29 cellular contexts compared by ENCODE assay signal in the genomic region with DNA sequence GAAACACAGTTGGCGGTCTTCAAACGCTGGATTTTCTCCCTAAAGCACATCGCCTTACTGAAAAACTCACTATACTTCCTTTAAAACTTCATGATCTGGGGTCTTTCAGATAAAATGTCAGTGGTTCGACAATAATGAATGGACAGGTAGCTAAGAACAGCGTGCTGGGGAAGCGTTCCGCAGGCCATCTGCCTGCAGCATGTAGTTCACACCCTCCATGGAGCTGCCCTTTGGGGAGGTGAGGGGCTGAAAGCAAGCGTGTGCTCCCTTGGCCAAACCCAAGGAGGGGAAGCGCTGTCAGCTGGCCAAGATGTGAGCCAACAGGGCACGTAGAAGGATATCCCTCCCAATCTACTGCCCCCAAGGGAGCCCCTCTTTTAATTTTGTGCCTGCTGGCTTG.
"Had no signal": no experiment of that assay in that cellular context is flagged by ENCODE, and none has a peak within 500 bp of the region (broad histone marks: within the 10 kb centered on the region; RNA-seq: fewer than 3 reads in every experiment).

No MANE protein-coding gene starts in this region.

- H3K27ac Mint-ChIP-seq: activated CD4-positive, alpha-beta T cell treated with anti-CD3 and anti-CD28 coated beads, Interleukin-2, amount 10 ng/mL, durations not matched to agents 24 days and 14 days; activated CD8-positive, alpha-beta T cell treated with anti-CD3 and anti-CD28 coated beads, Interleukin-2, amount 10 ng/mL, durations not matched to agents 7 days and 5 days; activated naive CD4-positive, alpha-beta T cell treated with anti-CD3 and anti-CD28 coated beads for 36 hours; activated naive CD4-positive, alpha-beta T cell treated with anti-CD3 and anti-CD28 coated beads, Interleukin-2, amount 50 U/mL, for 72 hours; activated T-cell treated with anti-CD3 and anti-CD28 coated beads, Interleukin-2, amount 50 U/mL, for 24 hours; activated T-helper 2 cell treated with anti-CD3 and anti-CD28 coated beads, Interferon-gamma antibody, Interleukin-2, Interleukin-4, amounts not matched to agents 10 μg/mL and 5 μg/mL and 100 μg/mL, durations not matched to agents 14 hours and 24 hours and 36 hours had no signal

- H3K4me3 Mint-ChIP-seq: activated CD4-positive, alpha-beta T cell treated with anti-CD3 and anti-CD28 coated beads, Interleukin-2, amount 10 ng/mL, durations not matched to agents 24 days and 14 days; activated CD8-positive, alpha-beta T cell treated with anti-CD3 and anti-CD28 coated beads, Interleukin-2, amount 10 ng/mL, durations not matched to agents 7 days and 5 days; activated naive CD4-positive, alpha-beta T cell treated with anti-CD3 and anti-CD28 coated beads for 36 hours; activated T-cell treated with anti-CD3 and anti-CD28 coated beads, Interleukin-2, amount 50 U/mL, for 24 hours had no signal

- H3K4me1 ChIP-seq: body of pancreas, breast epithelium, Peyer's patch had no signal

- FAIRE-seq: astrocyte had no signal

- H3K9me3 Mint-ChIP-seq: activated CD4-positive, alpha-beta T cell treated with anti-CD3 and anti-CD28 coated beads, Interleukin-2, amount 10 ng/mL, durations not matched to agents 24 days and 14 days; activated naive CD4-positive, alpha-beta T cell treated with anti-CD3 and anti-CD28 coated beads for 36 hours; activated naive CD4-positive, alpha-beta T cell treated with anti-CD3 and anti-CD28 coated beads, Interleukin-2, amount 50 U/mL, for 72 hours; activated T-cell treated with anti-CD3 and anti-CD28 coated beads, Interleukin-2, amount 50 U/mL, for 24 hours; activated T-helper 2 cell treated with anti-CD3 and anti-CD28 coated beads, Interferon-gamma antibody, Interleukin-2, Interleukin-4, amounts not matched to agents 10 μg/mL and 5 μg/mL and 100 μg/mL, durations not matched to agents 14 hours and 24 hours and 36 hours had no signal

- H3K27ac ChIP-seq: adrenal gland, body of pancreas, breast epithelium, Peyer's patch had no signal

- DNase-seq: activated CD4-positive, alpha-beta T cell treated with anti-CD3 and anti-CD28 coated beads, Interleukin-2, amount 10 ng/mL, durations not matched to agents 24 days and 14 days; activated CD4-positive, alpha-beta T cell treated with anti-CD3 and anti-CD28 coated beads, Interleukin-2, amount 50 U/mL, for 4 hours; activated CD8-positive, alpha-beta T cell treated with anti-CD3 and anti-CD28 coated beads, Interleukin-2, amount 10 ng/mL, durations not matched to agents 7 days and 5 days; activated gamma-delta T cell treated with Interleukin-2 at 50 U/mL for 16 hours; activated naive CD4-positive, alpha-beta T cell treated with anti-CD3 and anti-CD28 coated beads for 36 hours; activated T-cell treated with anti-CD3 and anti-CD28 coated beads, Interleukin-2, amount 50 U/mL, for 24 hours; adrenal gland; body of pancreas; Kasumi-1; KBM-7; MG63; NCI-H1048; NCI-H1105 treated with DMSO at 0.1 percent for 48 hours; NCI-H1436 treated with DMSO at 0.1 percent for 48 hours; NCI-H1694 treated with DMSO at 0.1 percent for 48 hours; NCI-H2029; NCI-H345; NCI-H524 treated with DMSO at 0.1 percent for 48 hours; PC-3; Peyer's patch; RPMI8226; SW 1271; T-helper 1 cell; T-helper 2 cell; T1000 had no signal

- H3K9me3 ChIP-seq: adrenal gland, body of pancreas, breast epithelium, MG63, Peyer's patch had no signal

- H3K4me3 ChIP-seq: adrenal gland, body of pancreas, breast epithelium, MG63, Peyer's patch had no signal

- H3K36me3 ChIP-seq: adrenal gland, breast epithelium, MG63, Peyer's patch had no signal

- ATAC-seq: activated CD8-positive, alpha-beta T cell treated with anti-CD3 and anti-CD28 coated beads, Interleukin-2, amount 10 ng/mL, durations not matched to agents 7 days and 5 days; activated naive CD4-positive, alpha-beta T cell treated with anti-CD3 and anti-CD28 coated beads, Interleukin-2, amount 50 U/mL, for 72 hours; body of pancreas; PC-3 had no signal

- H3K36me3 Mint-ChIP-seq: activated naive CD4-positive, alpha-beta T cell treated with anti-CD3 and anti-CD28 coated beads, Interleukin-2, amount 50 U/mL, for 72 hours had no signal

- H3K4me1 Mint-ChIP-seq: activated CD4-positive, alpha-beta T cell treated with anti-CD3 and anti-CD28 coated beads, Interleukin-2, amount 10 ng/mL, durations not matched to agents 24 days and 14 days had no signal

- H3K27me3 ChIP-seq: adrenal gland, body of pancreas, breast epithelium, MG63, Peyer's patch had no signal
